In the genomic region with DNA sequence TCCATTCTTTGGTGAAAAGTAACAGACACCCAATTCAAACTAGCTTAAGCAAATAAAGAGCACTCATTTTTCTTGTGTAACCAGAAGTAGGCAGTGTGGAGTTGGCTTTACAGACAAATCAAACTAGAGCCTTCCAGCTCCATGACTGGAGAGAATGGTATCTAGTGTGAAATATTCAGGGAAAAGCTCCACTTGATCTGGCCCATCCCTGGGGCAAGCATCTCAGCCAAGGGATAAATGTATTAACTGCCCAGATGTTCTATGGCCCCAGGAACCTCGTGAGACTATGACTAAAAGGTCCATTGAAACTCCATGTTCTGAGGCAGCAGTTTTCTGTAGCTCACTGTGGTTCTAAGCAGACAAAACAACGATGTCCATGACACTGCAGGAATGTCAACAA, we compare ENCODE assay signal across 9 cellular contexts. TPM values are rescaled to one million over a fixed set of nuclear protein-coding genes. Genes with fewer than 3 reads are reported as not detected.
DNase-seq lines count a peak whose midpoint lies in the region; ATAC-seq and TF ChIP-seq lines count a peak whose summit lies in the region.
"Had no signal": no experiment of that assay in that cellular context is flagged by ENCODE, and none has a peak within 500 bp of the region (broad histone marks: within the 10 kb centered on the region; RNA-seq: fewer than 3 reads in every experiment).

No MANE protein-coding gene starts in this region.

- H3K36me3 ChIP-seq in IMR-90 (ENCODE audit: control insufficient read depth, insufficient read depth, low read length) (no peaks in the 10 kb centered on the region), mesendoderm (ENCODE audit: control insufficient read depth, insufficient read depth, low read length) (no peaks in the 10 kb centered on the region), upper lobe of left lung (no peaks in the 10 kb centered on the region)

- H2BK120ac ChIP-seq in IMR-90 (ENCODE audit: low read depth, low read length) (no peak overlapping the region), mesendoderm (ENCODE audit: low read depth, low read length) (no peak overlapping the region)

- no peaks in the 10 kb centered on the region for H3K27me3 ChIP-seq in IMR-90 (ENCODE audit: control insufficient read depth, insufficient read depth, low read length)
- no peaks in the 10 kb centered on the region for H3K27me3 ChIP-seq in mesendoderm (ENCODE audit: insufficient read depth, low read length, poor library complexity)
- H3K27me3 ChIP-seq in upper lobe of left lung, result no peaks in the 10 kb centered on the region

- H4K5ac ChIP-seq in IMR-90 (ENCODE audit: low read depth, low read length) (no peak overlapping the region), mesendoderm (ENCODE audit: low read length) (no peak overlapping the region)

- H3K27ac ChIP-seq in IMR-90 (ENCODE audit: insufficient read depth, low read length) (no peak overlapping the region), mesendoderm (ENCODE audit: low read depth, low read length) (no peak overlapping the region), upper lobe of left lung (no peak overlapping the region)

- H2BK5ac ChIP-seq in IMR-90 (ENCODE audit: low read depth, low read length, poor library complexity, severe bottlenecking), result no peak overlapping the region
- H2BK5ac ChIP-seq in mesendoderm (ENCODE audit: low read length), result no peak overlapping the region

- no peak overlapping the region for H3K14ac ChIP-seq in IMR-90 (replicated peaks; ENCODE audit: low read depth, low read length)

- intact Hi-C loops in IMR-90 (cut with micrococcal nuclease), result no loop called here

- H3K79me1 ChIP-seq in IMR-90 (ENCODE audit: low read depth in 1 of 2, low read length in 2 of 2) (peaks cover 3 to 17% of the 10 kb centered on the region in 2 experiments; a peak in 3 of 4 replicates), mesendoderm (ENCODE audit: low read length) (peaks cover 7% of the 10 kb centered on the region)

- H2AFZ ChIP-seq in IMR-90 (replicated peaks; ENCODE audit: low read length, poor library complexity), result no peak overlapping the region

- H3K4me2 ChIP-seq in IMR-90 (ENCODE audit: low read depth, low read length) (no peak overlapping the region), mesendoderm (ENCODE audit: low read length) (no peak overlapping the region)

- DNase-seq in EH (ENCODE audit: low read depth) (peak; percentile 18), IMR-90 (peak; percentile 18), mesendoderm (peak; percentile 53), upper lobe of left lung (no peak), DMS79 treated with DMSO at 0.1 percent for 48 hours (lab: John Stamatoyannopoulos, UW) (no peak)
- DNase-seq in central memory CD4-positive, alpha-beta T cell, result no peak
- DNase-seq: NCI-H2171 had no signal

- H3K4ac ChIP-seq in IMR-90 (ENCODE audit: low read depth, low read length), result no peak overlapping the region
- H3K4ac ChIP-seq in mesendoderm (ENCODE audit: low read depth, low read length), result no peak overlapping the region

- H3K18ac ChIP-seq in IMR-90 (ENCODE audit: low read depth, low read length), result no peak overlapping the region
- H3K18ac ChIP-seq in mesendoderm (ENCODE audit: low read length), result no peak overlapping the region

- POLR2A ChIA-PET in IMR-90 (lab: Charles Lee; ENCODE audit: unreplicated experiment), result no interaction called here

- no peak for TF ChIP-seq CTCF in IMR-90 (conservative IDR thresholded peaks at IDR 0.05; ENCODE audit: low read depth, low read length)
- no peak for TF ChIP-seq CTCF in upper lobe of left lung (IDR thresholded peaks at IDR 0.05)

- H2BK15ac ChIP-seq in IMR-90 (ENCODE audit: low read depth, low read length) (no peak overlapping the region), mesendoderm (replicated peaks; ENCODE audit: low read depth) (no peak overlapping the region)

- TF ChIP-seq RAD21 in IMR-90 (IDR thresholded peaks at IDR 0.05; ENCODE audit: low read length), result no peak

- H3K56ac ChIP-seq in IMR-90 (ENCODE audit: extremely low read depth, insufficient read depth, low read length), result no peak overlapping the region
- H3K56ac ChIP-seq in mesendoderm (ENCODE audit: low read length), result no peak overlapping the region

- H3K4me3 ChIP-seq in IMR-90 (ENCODE audit: insufficient read depth, low read depth, low read length) (no peak overlapping the region), mesendoderm (ENCODE audit: low read length) (no peak overlapping the region), upper lobe of left lung (no peak overlapping the region)

- dilution Hi-C loops in IMR-90 (cut with HindIII; ENCODE audit: low sequenced_read_pairs, unreplicated experiment), result no loop called here

- no peaks in the 10 kb centered on the region for H3K9me3 ChIP-seq in IMR-90 (ENCODE audit: control insufficient read depth, insufficient read depth, low read length)
- H3K9me3 ChIP-seq in upper lobe of left lung, result no peaks in the 10 kb centered on the region

- no peak overlapping the region for H2BK20ac ChIP-seq in IMR-90 (ENCODE audit: low read depth, low read length)

- WGBS in IMR-90 (ENCODE audit: extremely low coverage in 2 of 2, insufficient read length in 1 of 2), 2 experiments, result no CpG with 5 or more reads among the region's 2 CpGs
- WGBS in mesendoderm (ENCODE audit: extremely low coverage, insufficient coverage, low lambda C conversion rate), result no CpG with 5 or more reads among the region's 2 CpGs
- WGBS in upper lobe of left lung, 2 donors, result 69 to 80% methylated on average over 2 of the region's 2 CpGs

- H2AK9ac ChIP-seq in IMR-90 (replicated peaks; ENCODE audit: low read depth, low read length, poor library complexity), result no peak overlapping the region

- in situ Hi-C loops in IMR-90 (cut with MboI; ENCODE audit: low sequenced_read_pairs), result no loop called here

- H4K91ac ChIP-seq in IMR-90 (ENCODE audit: insufficient read depth, low read depth, low read length), result no peak overlapping the region

- H2AK5ac ChIP-seq in IMR-90 (ENCODE audit: low read depth, low read length) (no peak overlapping the region), mesendoderm (ENCODE audit: low read length) (no peak overlapping the region)

- H3K23ac ChIP-seq in IMR-90 (ENCODE audit: low read depth, low read length), result no peak overlapping the region
- H3K23ac ChIP-seq in mesendoderm (ENCODE audit: low read length), result no peak overlapping the region

- H4K8ac ChIP-seq in IMR-90 (ENCODE audit: low read depth in 2 of 2, low read length in 2 of 2) (no peak overlapping the region), mesendoderm (ENCODE audit: low read depth, low read length) (no peak overlapping the region)

- H3K79me2 ChIP-seq in mesendoderm (ENCODE audit: control insufficient read depth, insufficient read depth, low read length), result peaks cover 2% of the 10 kb centered on the region

- peaks cover 3% of the 10 kb centered on the region; the same call in 1 of the 2 replicates for H3K9me1 ChIP-seq in IMR-90 (ENCODE audit: insufficient read depth, low read length)

- H3K9ac ChIP-seq in IMR-90 (ENCODE audit: low read depth, low read length) (no peak overlapping the region), mesendoderm (ENCODE audit: low read length) (no peak overlapping the region)

- H3K4me1 ChIP-seq in IMR-90 (ENCODE audit: control insufficient read depth, insufficient read depth, low read length), result peaks cover 2% of the 10 kb centered on the region; the same call in 1 of the 2 replicates
- H3K4me1 ChIP-seq in mesendoderm (ENCODE audit: control insufficient read depth, low read depth, low read length), result no peaks in the 10 kb centered on the region
- peaks cover 0 to 3% (median 0%) of the 10 kb centered on the region in 4 donors for H3K4me1 ChIP-seq in upper lobe of left lung

- BruUV-seq in IMR-90 (replicated peaks; lab: Mats Ljungman, UMichigan), result no TSS peak

- CTCF ChIA-PET in IMR-90 (lab: Yijun Ruan, JAX), result interaction anchor here (1.0 kb wide), 1 partner anchor 11 kb away, joined by 4 read pairs; no protein-coding TSS in a partner anchor

- TF ChIP-seq POLR2A in IMR-90 (IDR thresholded peaks at IDR 0.05; ENCODE audit: low read depth, low read length) (no peak), upper lobe of left lung (IDR thresholded peaks at IDR 0.05) (no peak)

- 0 out of 2 replicates have a peak, but pooled peaks cover 2% of the 10 kb centered on the region for H4K20me1 ChIP-seq in IMR-90 (ENCODE audit: insufficient read depth, low read length)

- ATAC-seq in IMR-90 (ENCODE audit: low read depth), result no peak
- peak; percentile 45 for ATAC-seq in esophagus mucosa
- ATAC-seq in GM18868 (IDR thresholded peaks at IDR 0.05; ENCODE audit: unreplicated experiment), result no peak
- ATAC-seq in upper lobe of left lung (ENCODE audit: low FRiP score in 2 of 2), result no peak

- no peak for TF ChIP-seq EP300 in upper lobe of left lung (IDR thresholded peaks at IDR 0.05)

TF ChIP-seq in IMR-90, 13 proteins besides CTCF, POLR2A, EP300 and RAD21 (continues in another document):
- TF ChIP-seq, protein P1, sequence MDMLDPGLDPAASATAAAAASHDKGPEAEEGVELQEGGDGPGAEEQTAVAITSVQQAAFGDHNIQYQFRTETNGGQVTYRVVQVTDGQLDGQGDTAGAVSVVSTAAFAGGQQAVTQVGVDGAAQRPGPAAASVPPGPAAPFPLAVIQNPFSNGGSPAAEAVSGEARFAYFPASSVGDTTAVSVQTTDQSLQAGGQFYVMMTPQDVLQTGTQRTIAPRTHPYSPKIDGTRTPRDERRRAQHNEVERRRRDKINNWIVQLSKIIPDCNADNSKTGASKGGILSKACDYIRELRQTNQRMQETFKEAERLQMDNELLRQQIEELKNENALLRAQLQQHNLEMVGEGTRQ (IDR thresholded peaks at IDR 0.05; ENCODE audit: low read depth, low read length), result no peak
- TF ChIP-seq CEBPB (IDR thresholded peaks at IDR 0.05; ENCODE audit: low read depth, low read length) (no peak), MAZ (IDR thresholded peaks at IDR 0.05; ENCODE audit: borderline replicate concordance, low read depth, low read length) (no peak), BHLHE40 (IDR thresholded peaks at IDR 0.05; ENCODE audit: low read depth, low read length) (no peak), NFE2L2 (IDR thresholded peaks at IDR 0.05; ENCODE audit: low read depth, low read length) (no peak), RCOR1 (IDR thresholded peaks at IDR 0.05; ENCODE audit: insufficient replicate concordance, low read length) (no peak), MAFK (IDR thresholded peaks at IDR 0.05; ENCODE audit: low read depth, low read length) (no peak), FOS (IDR thresholded peaks at IDR 0.05; ENCODE audit: low read depth, low read length) (no peak), RFX5 (IDR thresholded peaks at IDR 0.05; ENCODE audit: low read depth, low read length) (no peak), SMC3 (IDR thresholded peaks at IDR 0.05; ENCODE audit: low read depth, low read length) (no peak), MXI1 (IDR thresholded peaks at IDR 0.05; ENCODE audit: borderline replicate concordance, low read depth, low read length) (no peak)

RNA-seq across cellular contexts. Expression of a gene that starts 49.9 kb away (rescaled TPM):
- total RNA-seq in IMR-90 (2012; rRNA removed) (11.4 and 22.8 TPM in 2 replicates), esophagus mucosa (12.2 TPM), upper lobe of left lung (10 to 100 TPM; 26.1 to 97.4 (median 30.7) TPM)
- polyA plus RNA-seq in IMR-90 (2012; rRNA removed), result 7.5 and 8.8 TPM in 2 replicates
- polyA plus RNA-seq in IMR-90 (2012; cell fraction: cytosol; rRNA removed), result 2.2 and 4.6 TPM in 2 replicates
- polyA plus RNA-seq in IMR-90 (2012; cell fraction: nucleus; rRNA removed; ENCODE audit: low replicate concordance), result 4.2 and 10.0 TPM in 2 replicates
- polyA plus RNA-seq in mesendoderm (2013, experiment 1 of 2), result 18.9 TPM
- 17.9 TPM for polyA plus RNA-seq in mesendoderm (2013, experiment 2 of 2)

Comparison
In these comparisons a context has a peak if more than half of its experiments do, and no peak if none do; other contexts are left out.
1. DNase-seq: peak in EH (single experiment), IMR-90 (single experiment) and mesendoderm (single experiment); none in central memory CD4-positive, alpha-beta T cell (single experiment), upper lobe of left lung (0 of 2) and DMS79 treated with DMSO at 0.1 percent for 48 hours (single experiment).